Comparison of ENCODE assay signal across 26 cellular contexts in the genomic region with DNA sequence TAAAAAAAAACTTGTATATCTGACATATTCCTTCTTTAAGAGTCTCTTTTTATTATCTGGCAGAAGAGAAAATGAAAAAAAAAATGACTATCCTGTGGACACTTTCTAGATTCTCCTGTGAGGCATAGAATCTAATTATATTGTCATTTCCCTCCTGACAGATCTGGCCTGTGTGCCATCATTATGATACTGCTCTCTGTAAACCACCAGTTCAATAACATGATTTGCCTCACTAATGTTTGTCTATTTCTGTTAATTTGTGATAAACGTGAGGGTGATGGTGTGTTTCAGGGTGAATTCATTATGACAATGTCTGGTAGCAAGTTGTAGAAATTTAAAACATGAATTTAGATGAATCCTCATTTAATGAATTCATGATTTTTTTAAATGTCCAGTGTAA.
"Had no signal": no experiment of that assay in that cellular context is flagged by ENCODE, and none has a peak within 500 bp of the region (broad histone marks: within the 10 kb centered on the region; RNA-seq: fewer than 3 reads in every experiment).

No MANE protein-coding gene starts in this region.

- H3K27me3 ChIP-seq: heart right ventricle, hepatocyte, neural progenitor cell, ovary, right atrium auricular region, right lobe of liver, suprapubic skin, tibial artery, upper lobe of right lung had no signal

- H3K27ac ChIP-seq: heart right ventricle, hepatocyte, lower lobe of right lung, neural progenitor cell, ovary, right atrium auricular region, right lobe of liver, suprapubic skin, thoracic aorta, tibial artery, upper lobe of right lung had no signal

- H3K9ac ChIP-seq: neural progenitor cell had no signal

- DNase-seq: heart right ventricle; islet precursor cell; left ventricle myocardium superior; lower lobe of right lung; mammary epithelial cell; mesenchymal stem cell; naive thymus-derived CD8-positive, alpha-beta T cell; nephron progenitor cell; ovary; right lobe of liver; stimulated activated CD4-positive, alpha-beta T cell treated with anti-CD3 and anti-CD28 coated beads, Interleukin-1b, Interleukin-23, amount 100 ng/mL, for 48 hours; stimulated activated CD4-positive, alpha-beta T cell treated with anti-CD3 and anti-CD28 coated beads, Interleukin-2, amount 100 ng/mL, for 48 hours; stimulated activated CD4-positive, alpha-beta T cell treated with anti-CD3 and anti-CD28 coated beads, Interleukin-4, amount 100 ng/mL, for 4 hours; stimulated activated CD8-positive, alpha-beta memory T cell treated with anti-CD3 and anti-CD28 coated beads, Interleukin-4, amount 100 ng/mL, for 48 hours; stimulated activated naive CD8-positive, alpha-beta T cell treated with anti-CD3 and anti-CD28 coated beads, Interleukin-15, Interleukin-2, amounts not matched to agents 100 U/mL and 50 U/mL, for 24 hours; tibial artery; trophoblast cell; upper lobe of right lung had no signal

- H3K4me2 ChIP-seq: hepatocyte, neural progenitor cell, smooth muscle cell had no signal

- H3K4me3 ChIP-seq: heart right ventricle, hepatocyte, lower lobe of right lung, neural progenitor cell, ovary, right atrium auricular region, right lobe of liver, smooth muscle cell, suprapubic skin, thoracic aorta, tibial artery, upper lobe of right lung had no signal

- H2AFZ ChIP-seq: hepatocyte, neural progenitor cell had no signal

- H3K9me3 ChIP-seq: lower lobe of right lung, ovary, right atrium auricular region, right lobe of liver, thoracic aorta, tibial artery, upper lobe of right lung had no signal

- H3K4me1 ChIP-seq: heart right ventricle, lower lobe of right lung, neural progenitor cell, right atrium auricular region, right lobe of liver, suprapubic skin, tibial artery, upper lobe of right lung had no signal

- ATAC-seq: heart right ventricle; left lobe of liver; left ventricle myocardium superior; lower lobe of right lung; naive thymus-derived CD8-positive, alpha-beta T cell; right lobe of liver; stimulated activated memory B cell treated with anti-CD40 and anti-IgM and Interleukin-4, amounts not matched to agents 10 μg/mL and 1 μg/mL and 100 μg/mL, for 72 hours; stimulated activated naive CD8-positive, alpha-beta T cell treated with anti-CD3 and anti-CD28 coated beads, Interleukin-15, Interleukin-2, amounts not matched to agents 100 U/mL and 50 U/mL, for 24 hours; upper lobe of right lung had no signal

- H3K36me3 ChIP-seq: heart right ventricle, lower lobe of right lung, neural progenitor cell, ovary, right atrium auricular region, right lobe of liver, suprapubic skin, thoracic aorta, tibial artery, upper lobe of right lung had no signal
